Comparison of ENCODE assay signal across 8 cellular contexts in the genomic region with DNA sequence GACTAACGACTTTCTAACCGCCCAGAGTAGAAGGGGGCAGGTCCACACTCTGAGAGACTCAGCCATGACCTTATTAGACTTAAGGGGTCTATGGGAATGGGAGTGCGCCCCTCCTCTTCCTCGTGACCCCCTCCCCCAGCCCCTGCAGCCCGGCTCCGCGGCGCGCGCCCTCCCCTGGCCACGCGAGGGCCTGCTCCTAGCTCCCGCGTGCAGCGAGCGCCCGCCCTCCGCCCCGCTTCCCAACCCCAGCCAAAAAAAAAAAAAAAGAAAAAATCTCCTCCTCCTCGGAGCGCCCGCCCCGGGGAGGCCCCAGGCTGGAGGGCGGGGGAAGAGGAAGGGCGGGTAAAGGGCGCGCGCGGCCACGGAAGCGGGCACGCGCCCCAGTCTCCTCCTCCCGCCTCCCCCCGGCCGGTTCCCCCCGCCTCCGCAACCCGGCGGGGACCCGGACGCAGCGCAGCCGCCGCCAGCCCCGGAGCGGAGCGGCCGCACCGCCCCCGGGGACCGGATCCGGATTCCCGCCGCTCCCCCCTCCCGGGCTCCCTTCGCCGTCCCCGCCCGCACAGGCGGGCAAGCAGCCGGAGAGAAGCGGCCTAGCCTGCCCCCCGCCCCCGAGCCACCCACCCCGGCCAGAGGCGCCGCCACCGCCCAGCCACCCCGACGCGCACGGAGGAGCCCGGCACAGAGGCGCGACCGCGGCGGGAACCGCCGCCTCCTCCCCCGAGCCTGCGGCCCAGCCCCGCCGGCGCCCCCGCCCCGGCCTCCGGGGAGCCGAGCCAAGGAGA. TPM values are rescaled to one million over a fixed set of nuclear protein-coding genes. Genes with fewer than 3 reads are reported as not detected.
A peak's percentile ranks its signal among the peaks of the same experiment; 100 is the strongest.
DNase-seq lines count a peak whose midpoint lies in the region; ATAC-seq and TF ChIP-seq lines count a peak whose summit lies in the region.

No MANE protein-coding gene starts in this region.

- peaks cover 14% of the 10 kb centered on the region for H3K36me3 Mint-ChIP-seq in activated naive CD8-positive, alpha-beta T cell

- H3K4me2 ChIP-seq in HCT116 (ENCODE audit: low read length), result peak overlapping the region; percentile 90

- no TSS peak for BruUV-seq in HCT116 (replicated peaks; lab: Mats Ljungman, UMichigan)

- no peak for TF ChIP-seq EP300 in ovary (IDR thresholded peaks at IDR 0.05)

- peak overlapping the region; percentile 99 for H3K27ac Mint-ChIP-seq in activated naive CD8-positive, alpha-beta T cell

- H3K36me3 ChIP-seq in HCT116 (ENCODE audit: control insufficient read depth in 1 of 2, insufficient read depth in 2 of 2, low read length in 2 of 2) (peaks cover 21 to 30% of the 10 kb centered on the region in 2 experiments; a peak in 3 of 4 replicates), ovary (no peaks in the 10 kb centered on the region), tibial artery (peaks cover 33 to 38% (median 35%) of the 10 kb centered on the region in 3 donors)

- H3K9me3 ChIP-seq in HCT116 (ENCODE audit: control insufficient read depth in 1 of 2, insufficient read depth in 1 of 2, low read depth in 1 of 2, low read length in 2 of 2), result no peaks in the 10 kb centered on the region
- no peaks in the 10 kb centered on the region for H3K9me3 ChIP-seq in ovary
- H3K9me3 ChIP-seq in tibial artery, result no peaks in the 10 kb centered on the region

- H3K4me1 ChIP-seq in HCT116 (ENCODE audit: control insufficient read depth in 1 of 2, insufficient read depth in 2 of 2, low read length in 2 of 2), result peaks cover 21 to 37% of the 10 kb centered on the region in 2 experiments
- H3K4me1 ChIP-seq in ovary (ENCODE audit: insufficient read depth), result peaks cover 16% of the 10 kb centered on the region
- peaks cover 0 to 36% (median 28%) of the 10 kb centered on the region in 4 donors for H3K4me1 ChIP-seq in tibial artery

- TF ChIP-seq RAD21 in HCT116 (IDR thresholded peaks at IDR 0.05; ENCODE audit: low read depth), result no peak; the same call in 1 of the 2 replicates

- H3K27ac ChIP-seq in HCT116 (ENCODE audit: low read depth, low read length) (peak overlapping the region; percentile 100), ovary (peak overlapping the region; percentile 98 to 99), tibial artery (peak overlapping the region; percentile 94 to 99)

- TF ChIP-seq POLR2A in HCT116 (IDR thresholded peaks at IDR 0.05; ENCODE audit: borderline replicate concordance, extremely low read depth, insufficient read depth, insufficient read length), result no peak
- peak; percentile 45 for TF ChIP-seq POLR2A in ovary (IDR thresholded peaks at IDR 0.05)

- H3K27me3 Mint-ChIP-seq in activated naive CD8-positive, alpha-beta T cell, result no peaks in the 10 kb centered on the region

- peak overlapping the region; percentile 94 for H3K4me3 Mint-ChIP-seq in activated naive CD8-positive, alpha-beta T cell

- peak; percentile 51 for ATAC-seq in HCT116
- ATAC-seq in SK-N-SH treated with all-trans-retinoic acid at 6 μM for 48 hours, result peak; percentile 30
- ATAC-seq in Right ventricle myocardium inferior, result peak; percentile 67

- H3K27me3 ChIP-seq in HCT116 (ENCODE audit: insufficient read depth, low read length) (no peaks in the 10 kb centered on the region), ovary (no peaks in the 10 kb centered on the region), tibial artery (no peaks in the 10 kb centered on the region)

- H3K9ac ChIP-seq in HCT116 (ENCODE audit: low read length), result peak overlapping the region; percentile 84

- H2AFZ ChIP-seq in HCT116 (ENCODE audit: low read depth, low read length, poor library complexity, severe bottlenecking), result no peak overlapping the region

- 0 to 1% (median 1%) methylated on average over 54 to 87 of the region's 90 CpGs for WGBS in ovary, 3 donors

- POLR2A ChIA-PET in HCT116 (lab: Charles Lee), result interaction anchor here (0.6 to 1.0 kb wide), 2 partner anchors 13 to 21 kb away, joined by 3 read pairs; no protein-coding TSS in a partner anchor

- H4K20me1 ChIP-seq in HCT116 (ENCODE audit: insufficient read depth), result no peaks in the 10 kb centered on the region

- DNase-seq in EL (peak; percentile 93), HCT116 (ENCODE audit: low read depth, low spot score) (peak; percentile 74), NCI-H1048 (lab: John Stamatoyannopoulos, UW) (peak; percentile 75), Right ventricle myocardium inferior (ENCODE audit: missing footprints) (peak; percentile 95), ovary (peak; percentile 87 to 93 (median 91)), tibial artery (peak; percentile 77 to 94)

- RAD21 ChIA-PET in HCT116 (lab: Charles Lee; ENCODE audit: low non-redundant PET in 1 of 2, low total read pairs in 2 of 2, uncharacterized antibody in 2 of 2, unreplicated experiment in 2 of 2), result interaction anchor here in 1 of 2 experiments (1.1 kb wide), 1 partner anchor 20 kb away, joined by 3 read pairs; no protein-coding TSS in a partner anchor

- H3K9me3 Mint-ChIP-seq in activated naive CD8-positive, alpha-beta T cell (ENCODE audit: low read depth), result no peaks in the 10 kb centered on the region

- intact Hi-C loops in HCT116 (cut with micrococcal nuclease), result loop anchor here (2.0 to 10.0 kb wide), 2 partner anchors 108 to 306 kb away; no protein-coding TSS in a partner anchor
- intact Hi-C loops in Right ventricle myocardium inferior (cut with DNase I), result loop anchor here (1.0 kb wide), 2 partner anchors 18 to 107 kb away; no protein-coding TSS in a partner anchor
- intact Hi-C loops in ovary (cut with DNase I), result loop anchor here in 1 of 4 donors (2.0 kb wide), 1 partner anchor 106 kb away; a partner anchor contains a TSS
- intact Hi-C loops in tibial artery (cut with DNase I; ENCODE audit: low total_unique reads), result loop anchor here (1.0 to 2.0 kb wide), 2 partner anchors 18 to 106 kb away; a partner anchor contains a TSS

- peaks cover 37% of the 10 kb centered on the region for H3K79me2 ChIP-seq in HCT116 (ENCODE audit: insufficient read depth, low read length)

- peaks cover 48% of the 10 kb centered on the region for H3K4me1 Mint-ChIP-seq in activated naive CD8-positive, alpha-beta T cell (ENCODE audit: low read depth)

- peak overlapping the region; percentile 71 to 73 for H3K4me3 ChIP-seq in HCT116 (replicated peaks in 1 of 2; ENCODE audit: low read depth in 1 of 2, low read length in 2 of 2)
- H3K4me3 ChIP-seq in ovary, result peak overlapping the region; percentile 94
- H3K4me3 ChIP-seq in tibial artery, result peak overlapping the region; percentile 81 to 83

- no peaks in the 10 kb centered on the region for H3K9me2 ChIP-seq in HCT116 (ENCODE audit: insufficient read depth)

- peak; percentile 36 to 60 (median 52); a peak in 4 of 6 replicates for TF ChIP-seq CTCF in HCT116 (IDR thresholded peaks at IDR 0.05 in 2 of 3, conservative IDR thresholded peaks at IDR 0.05 in 1 of 3; ENCODE audit: borderline replicate concordance in 1 of 3, insufficient read depth in 1 of 3, low read depth in 2 of 3, low read length in 2 of 3)
- peak; percentile 19 to 90 (median 30) for TF ChIP-seq CTCF in ovary (IDR thresholded peaks at IDR 0.05)
- TF ChIP-seq CTCF in tibial artery (IDR thresholded peaks at IDR 0.05), result peak; percentile 32 to 72

- CTCF ChIA-PET in HCT116 (lab: Charles Lee), result interaction anchor here (0.6 to 2.5 kb wide), 10 partner anchors 9 to 782 kb away, joined by 3 to 17 read pairs (median 4); a partner anchor contains a TSS

TF ChIP-seq in HCT116, 20 proteins besides CTCF, POLR2A, EP300 and RAD21 (continues in another document):
- TF ChIP-seq POLR2AphosphoS5 (IDR thresholded peaks at IDR 0.05; ENCODE audit: low read depth, low read length), result peak; percentile 84
- no peak for TF ChIP-seq ZNF274 (IDR thresholded peaks at IDR 0.05; ENCODE audit: low read depth, low read length)
- TF ChIP-seq JUND (IDR thresholded peaks at IDR 0.05), result no peak
- TF ChIP-seq SRF (IDR thresholded peaks at IDR 0.05; ENCODE audit: low read depth), result no peak
- TF ChIP-seq SP1 (IDR thresholded peaks at IDR 0.05; ENCODE audit: low read depth), result peak; percentile 49; the same call in 1 of the 2 replicates

TF ChIP-seq in SK-N-SH treated with all-trans-retinoic acid at 6 μM for 48 hours, 23 proteins besides CTCF, POLR2A, EP300 and RAD21 (continues in another document):
- no peak for TF ChIP-seq CSDC2 (CRISPR knock-in tag; IDR thresholded peaks at IDR 0.05)
- TF ChIP-seq, protein P1, sequence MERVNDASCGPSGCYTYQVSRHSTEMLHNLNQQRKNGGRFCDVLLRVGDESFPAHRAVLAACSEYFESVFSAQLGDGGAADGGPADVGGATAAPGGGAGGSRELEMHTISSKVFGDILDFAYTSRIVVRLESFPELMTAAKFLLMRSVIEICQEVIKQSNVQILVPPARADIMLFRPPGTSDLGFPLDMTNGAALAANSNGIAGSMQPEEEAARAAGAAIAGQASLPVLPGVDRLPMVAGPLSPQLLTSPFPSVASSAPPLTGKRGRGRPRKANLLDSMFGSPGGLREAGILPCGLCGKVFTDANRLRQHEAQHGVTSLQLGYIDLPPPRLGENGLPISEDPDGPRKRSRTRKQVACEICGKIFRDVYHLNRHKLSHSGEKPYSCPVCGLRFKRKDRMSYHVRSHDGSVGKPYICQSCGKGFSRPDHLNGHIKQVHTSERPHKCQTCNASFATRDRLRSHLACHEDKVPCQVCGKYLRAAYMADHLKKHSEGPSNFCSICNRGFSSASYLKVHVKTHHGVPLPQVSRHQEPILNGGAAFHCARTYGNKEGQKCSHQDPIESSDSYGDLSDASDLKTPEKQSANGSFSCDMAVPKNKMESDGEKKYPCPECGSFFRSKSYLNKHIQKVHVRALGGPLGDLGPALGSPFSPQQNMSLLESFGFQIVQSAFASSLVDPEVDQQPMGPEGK (CRISPR knock-in tag; IDR thresholded peaks at IDR 0.05; ENCODE audit: borderline replicate concordance), result no peak

RNA-seq across cellular contexts. Expression of a gene that starts 0.9 kb away (rescaled TPM):
- total RNA-seq in HCT116 (2021; ENCODE audit: unreplicated experiment) (84.3 TPM), Right ventricle myocardium inferior (57.5 TPM), ovary (100 to 1,000 TPM in 1 of 7 donors, 10 to 100 TPM in 6; 29.6 to 128 (median 81.5) TPM)
- 43.2 and 52.2 TPM in 2 replicates for polyA plus RNA-seq in HCT116 (2012)
- 10 to 100 TPM; 44.1 to 85.1 TPM for polyA plus RNA-seq in ovary

RNA-seq across cellular contexts. Expression of a gene that starts 18.9 kb away (rescaled TPM):
- 86.7 TPM for total RNA-seq in HCT116 (2021; ENCODE audit: unreplicated experiment)
- 47.9 and 51.0 TPM in 2 replicates for polyA plus RNA-seq in HCT116 (2012)
- total RNA-seq in Right ventricle myocardium inferior, result 40.8 TPM
- 10 to 100 TPM; 25.3 to 97.4 (median 72.6) TPM for total RNA-seq in ovary
- polyA plus RNA-seq in ovary, result 10 to 100 TPM; 33.6 to 45.1 TPM

RNA-seq across cellular contexts. Expression of a gene that starts 31.8 kb away (rescaled TPM):
- total RNA-seq in HCT116 (2021; ENCODE audit: unreplicated experiment) (25.1 TPM), Right ventricle myocardium inferior (20.8 TPM), ovary (10 to 100 TPM; 18.7 to 37.0 (median 28.6) TPM)
- polyA plus RNA-seq in HCT116 (2012), result 23.8 and 26.2 TPM in 2 replicates
- polyA plus RNA-seq in ovary, result 10 to 100 TPM; 22.5 to 36.8 TPM

RNA-seq across cellular contexts. Expression of a gene that starts 48.0 kb away (rescaled TPM):
- total RNA-seq in HCT116 (2021; ENCODE audit: unreplicated experiment) (0.37 TPM), Right ventricle myocardium inferior (14.5 TPM), ovary (1 to 10 TPM in 3 of 7 donors, under 1 TPM in 3, not detected in 1; 0.24 to 1.8 (median 0.98) TPM)
- polyA plus RNA-seq in HCT116 (2012), result 0.50 and 0.72 TPM in 2 replicates
- polyA plus RNA-seq in ovary, result 1 to 10 TPM in 1 of 2 donors, under 1 TPM in 1; 0.10 to 1.3 TPM

RNA-seq across cellular contexts. Expression of a gene that starts 49.4 kb away (rescaled TPM):
- total RNA-seq in HCT116 (2021; ENCODE audit: unreplicated experiment) (0.22 TPM), Right ventricle myocardium inferior (0.08 TPM), ovary (1 to 10 TPM in 1 of 7 donors, under 1 TPM in 3, not detected in 3; 0.08 to 3.2 (median 0.35) TPM)
- 0.03 TPM in 1 of 2 replicates, not detected in the other for polyA plus RNA-seq in HCT116 (2012)
- polyA plus RNA-seq in ovary, result not detected

Comparison
In these comparisons a context has a peak if more than half of its experiments do, and no peak if none do; other contexts are left out.
1. Peak in every context shown above with its lines: DNase-seq, ATAC-seq, H3K4me3 ChIP-seq and H3K27ac ChIP-seq.